In the genomic region with DNA sequence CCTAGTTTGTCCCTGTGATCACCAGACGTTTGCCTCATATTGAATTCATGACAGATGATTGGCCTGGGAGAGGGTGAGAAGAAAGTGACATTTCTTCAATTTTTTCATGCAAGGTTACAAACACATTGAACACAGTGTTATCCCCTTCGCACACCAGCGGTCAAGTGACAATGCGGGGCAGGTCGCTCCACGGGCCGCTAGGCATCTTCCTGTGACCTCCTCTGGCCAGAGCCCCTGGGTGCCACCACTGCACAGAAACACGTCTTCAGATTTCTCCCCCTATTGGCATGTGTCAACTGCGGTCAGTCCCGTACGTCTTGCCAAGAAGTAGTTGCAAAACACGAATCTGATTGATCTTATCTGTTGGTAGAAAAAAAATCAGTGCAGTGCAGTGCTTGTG, we compare ENCODE assay signal across 26 cellular contexts.
"Had no signal": no experiment of that assay in that cellular context is flagged by ENCODE, and none has a peak within 500 bp of the region (broad histone marks: within the 10 kb centered on the region; RNA-seq: fewer than 3 reads in every experiment).

No MANE protein-coding gene starts in this region.

- H3K27me3 ChIP-seq: neutrophil, pancreas, right lobe of liver, sigmoid colon, thyroid gland, tibial nerve, upper lobe of right lung, vagina had no signal

- H3K27ac Mint-ChIP-seq: naive B cell; naive thymus-derived CD8-positive, alpha-beta T cell; natural killer cell treated with Interleukin-12 subunit alpha and Interleukin-12 subunit beta and Interleukin-15 and Interleukin-18, amount 100 ng/mL, for 72 hours; stimulated activated effector memory CD8-positive, alpha-beta T cell treated with anti-CD3 and anti-CD28 coated beads, Interleukin-12 subunit alpha, Interleukin-12 subunit beta, amount 100 ng/mL, for 72 hours; stimulated activated naive B cell treated with anti-CD40 and anti-IgM and Interleukin-4, amounts not matched to agents 10 μg/mL and 1 μg/mL and 100 μg/mL, for 72 hours; stimulated activated naive CD8-positive, alpha-beta T cell treated with anti-CD3 and anti-CD28 coated beads, Interleukin-15, Interleukin-2, amounts not matched to agents 100 ng/mL and 50 ng/mL, for 24 hours; type B pancreatic cell had no signal

- H3K36me3 Mint-ChIP-seq: naive B cell; naive thymus-derived CD8-positive, alpha-beta T cell; natural killer cell treated with Interleukin-12 subunit alpha and Interleukin-12 subunit beta and Interleukin-15 and Interleukin-18, amount 100 ng/mL, for 72 hours; stimulated activated effector memory CD8-positive, alpha-beta T cell treated with anti-CD3 and anti-CD28 coated beads, Interleukin-12 subunit alpha, Interleukin-12 subunit beta, amount 100 ng/mL, for 72 hours; stimulated activated naive B cell treated with anti-CD40 and anti-IgM and Interleukin-4, amounts not matched to agents 10 μg/mL and 1 μg/mL and 100 μg/mL, for 72 hours; type B pancreatic cell had no signal

- H3K4me1 Mint-ChIP-seq: naive B cell; naive thymus-derived CD8-positive, alpha-beta T cell; stimulated activated effector memory CD8-positive, alpha-beta T cell treated with anti-CD3 and anti-CD28 coated beads, Interleukin-12 subunit alpha, Interleukin-12 subunit beta, amount 100 ng/mL, for 72 hours; stimulated activated naive B cell treated with anti-CD40 and anti-IgM and Interleukin-4, amounts not matched to agents 10 μg/mL and 1 μg/mL and 100 μg/mL, for 72 hours had no signal

- H3K27me3 Mint-ChIP-seq: type B pancreatic cell had no signal

- H3K4me1 ChIP-seq: pancreas, psoas muscle, right lobe of liver, stomach, tibial nerve, upper lobe of right lung, vagina had no signal

- ATAC-seq: naive thymus-derived CD8-positive, alpha-beta T cell; natural killer cell treated with Interleukin-12 subunit alpha and Interleukin-12 subunit beta and Interleukin-15 and Interleukin-18, amount 100 ng/mL, for 72 hours; pancreas; psoas muscle; right cardiac atrium; right lobe of liver; stimulated activated effector memory CD8-positive, alpha-beta T cell treated with anti-CD3 and anti-CD28 coated beads, Interleukin-12 subunit alpha, Interleukin-12 subunit beta, amount 100 ng/mL, for 72 hours; stimulated activated naive B cell treated with anti-CD40 and anti-IgM and Interleukin-4, amounts not matched to agents 10 μg/mL and 1 μg/mL and 100 μg/mL, for 72 hours; upper lobe of right lung had no signal

- H3K9me3 ChIP-seq: neutrophil, pancreas, psoas muscle, right lobe of liver, sigmoid colon, stomach, thoracic aorta, thyroid gland, upper lobe of right lung, vagina had no signal

- H3K27ac ChIP-seq: neutrophil, pancreas, psoas muscle, right lobe of liver, stomach, thoracic aorta, thyroid gland, tibial nerve, upper lobe of right lung, vagina had no signal

- H3K4me3 Mint-ChIP-seq: naive B cell; naive thymus-derived CD8-positive, alpha-beta T cell; natural killer cell treated with Interleukin-12 subunit alpha and Interleukin-12 subunit beta and Interleukin-15 and Interleukin-18, amount 100 ng/mL, for 72 hours; stimulated activated effector memory CD8-positive, alpha-beta T cell treated with anti-CD3 and anti-CD28 coated beads, Interleukin-12 subunit alpha, Interleukin-12 subunit beta, amount 100 ng/mL, for 72 hours; stimulated activated naive B cell treated with anti-CD40 and anti-IgM and Interleukin-4, amounts not matched to agents 10 μg/mL and 1 μg/mL and 100 μg/mL, for 72 hours; stimulated activated naive CD8-positive, alpha-beta T cell treated with anti-CD3 and anti-CD28 coated beads, Interleukin-15, Interleukin-2, amounts not matched to agents 100 ng/mL and 50 ng/mL, for 24 hours; type B pancreatic cell had no signal

- H3K4me3 ChIP-seq: pancreas, psoas muscle, right lobe of liver, sigmoid colon, stomach, thoracic aorta, thyroid gland, tibial nerve, upper lobe of right lung, vagina had no signal

- H3K36me3 ChIP-seq: neutrophil, pancreas, right lobe of liver, sigmoid colon, stomach, thoracic aorta, thyroid gland, tibial nerve, upper lobe of right lung, vagina had no signal

- H3K9me3 Mint-ChIP-seq: naive thymus-derived CD8-positive, alpha-beta T cell; natural killer cell treated with Interleukin-12 subunit alpha and Interleukin-12 subunit beta and Interleukin-15 and Interleukin-18, amount 100 ng/mL, for 72 hours; stimulated activated effector memory CD8-positive, alpha-beta T cell treated with anti-CD3 and anti-CD28 coated beads, Interleukin-12 subunit alpha, Interleukin-12 subunit beta, amount 100 ng/mL, for 72 hours; stimulated activated naive CD8-positive, alpha-beta T cell treated with anti-CD3 and anti-CD28 coated beads, Interleukin-15, Interleukin-2, amounts not matched to agents 100 ng/mL and 50 ng/mL, for 24 hours had no signal

- DNase-seq: naive B cell; naive thymus-derived CD8-positive, alpha-beta T cell; nucleus accumbens; pancreas; psoas muscle; right cardiac atrium; right lobe of liver; sigmoid colon; small intestine; stimulated activated CD4-positive, alpha-beta T cell treated with anti-CD3 and anti-CD28 coated beads, Interleukin-15, amount 100 ng/mL, for 24 hours; stimulated activated CD4-positive, alpha-beta T cell treated with anti-CD3 and anti-CD28 coated beads, Interleukin-2, amount 100 ng/mL, for 24 hours; stimulated activated CD4-positive, alpha-beta T cell treated with anti-CD3 and anti-CD28 coated beads, Interleukin-2, amount 100 ng/mL, for 48 hours; stimulated activated CD4-positive, alpha-beta T cell treated with anti-CD3 and anti-CD28 coated beads, Interleukin-4, amount 100 ng/mL, for 24 hours; stimulated activated naive B cell treated with anti-CD40 and anti-IgM and Interleukin-4, amounts not matched to agents 10 μg/mL and 1 μg/mL and 100 μg/mL, for 72 hours; stimulated activated naive CD4-positive, alpha-beta T cell treated with Interleukin-2 at 50 U/mL for 16 hours; stomach; thyroid gland; upper lobe of right lung had no signal
